ENCODE assay signal across 9 cellular contexts in genomic region chr20:33859157-33859695, GRCh38. TPM values are rescaled to one million over a fixed set of nuclear protein-coding genes. Genes with fewer than 3 reads are reported as not detected.
DNase-seq lines count a peak whose midpoint lies in the region; ATAC-seq and TF ChIP-seq lines count a peak whose summit lies in the region.
"Had no signal": no experiment of that assay in that cellular context is flagged by ENCODE, and none has a peak within 500 bp of the region (broad histone marks: within the 10 kb centered on the region; RNA-seq: fewer than 3 reads in every experiment).

No MANE protein-coding gene starts in this region.

- peaks cover 36% of the 10 kb centered on the region for H3K4me1 Mint-ChIP-seq in endothelial cell (ENCODE audit: unreplicated experiment)

- H3K27me3 Mint-ChIP-seq in endothelial cell (ENCODE audit: unreplicated experiment) = peaks cover 14% of the 10 kb centered on the region

- peaks cover 9 to 33% (median 27%) of the 10 kb centered on the region in 5 donors for H3K4me1 ChIP-seq in subcutaneous abdominal adipose tissue (ENCODE audit: control insufficient read depth in 5 of 5, insufficient read depth in 5 of 5, low read length in 5 of 5)

- ATAC-seq in GM18870 (IDR thresholded peaks at IDR 0.05; ENCODE audit: unreplicated experiment) = no peak

- TF ChIP-seq CTCF in endothelial cell (IDR thresholded peaks at IDR 0.05; ENCODE audit: unreplicated experiment) = no peak

- H3K4me3 Mint-ChIP-seq in endothelial cell (ENCODE audit: unreplicated experiment) = peak overlapping the region; percentile 39

- H3K27ac Mint-ChIP-seq in endothelial cell (ENCODE audit: unreplicated experiment) = no peak overlapping the region

- H3K4me3 ChIP-seq in subcutaneous abdominal adipose tissue (ENCODE audit: low read depth in 1 of 5, low read length in 5 of 5) = no peak overlapping the region

- peak; percentile 13 for DNase-seq in activated naive CD4-positive, alpha-beta T cell treated with Interleukin-2 at 50 U/mL for 16 hours
- DNase-seq in activated naive CD4-positive, alpha-beta T cell treated with anti-CD3 and anti-CD28 coated beads, Interleukin-2, amount 50 U/mL, for 16 hours = no peak
- peak; percentile 85 for DNase-seq in RPMI8226
- no peak for DNase-seq in endothelial cell (ENCODE audit: low spot score)
- DNase-seq in islet precursor cell = no peak
- DNase-seq in H4 (ENCODE audit: low spot score) = no peak

- H3K27me3 ChIP-seq in subcutaneous abdominal adipose tissue (ENCODE audit: control insufficient read depth in 5 of 5, insufficient read depth in 4 of 5, low read length in 5 of 5) = no peaks in the 10 kb centered on the region

- no peaks in the 10 kb centered on the region for H3K9me3 ChIP-seq in subcutaneous abdominal adipose tissue (ENCODE audit: control insufficient read depth in 5 of 5, low read length in 5 of 5)

- no peaks in the 10 kb centered on the region for H3K9me3 Mint-ChIP-seq in endothelial cell (ENCODE audit: unreplicated experiment)

- H3K27ac ChIP-seq in subcutaneous abdominal adipose tissue (ENCODE audit: low read depth, low read length) = peak overlapping the region; percentile 20
- H3K27ac ChIP-seq: C4-2B had no signal

- H3K36me3 ChIP-seq in subcutaneous abdominal adipose tissue (ENCODE audit: control insufficient read depth in 5 of 5, insufficient read depth in 5 of 5, low read length in 5 of 5) = peaks cover 0 to 27% (median 20%) of the 10 kb centered on the region in 5 donors

- H3K9ac ChIP-seq in subcutaneous abdominal adipose tissue (ENCODE audit: low read length in 5 of 5) = no peak overlapping the region

- H3K36me3 Mint-ChIP-seq in endothelial cell (ENCODE audit: low read depth, unreplicated experiment) = peaks cover 35% of the 10 kb centered on the region

RNA-seq across cellular contexts. Expression of gene CHMP4B, which starts 48.1 kb away (rescaled TPM):
- 117 TPM for total RNA-seq in endothelial cell (ENCODE audit: unreplicated experiment)
- 25.7 and 36.2 TPM in 2 replicates for total RNA-seq in H4 (2014; rRNA removed; shearing (Covaris generic))

Comparison
In these comparisons a context has a peak if more than half of its experiments do, and no peak if none do; other contexts are left out.
1. DNase-seq: peak in activated naive CD4-positive, alpha-beta T cell treated with Interleukin-2 at 50 U/mL for 16 hours (single experiment) and RPMI8226 (single experiment); none in activated naive CD4-positive, alpha-beta T cell treated with anti-CD3 and anti-CD28 coated beads, Interleukin-2, amount 50 U/mL, for 16 hours (single experiment), endothelial cell (single experiment), islet precursor cell (single experiment) and H4 (single experiment).